Comparison of ENCODE assay signal across 8 cellular contexts in genomic region chr3:57544181-57545125, GRCh38. TPM values are rescaled to one million over a fixed set of nuclear protein-coding genes. Genes with fewer than 3 reads are reported as not detected.
DNase-seq lines count a peak whose midpoint lies in the region; ATAC-seq and TF ChIP-seq lines count a peak whose summit lies in the region.

A gene with protein sequence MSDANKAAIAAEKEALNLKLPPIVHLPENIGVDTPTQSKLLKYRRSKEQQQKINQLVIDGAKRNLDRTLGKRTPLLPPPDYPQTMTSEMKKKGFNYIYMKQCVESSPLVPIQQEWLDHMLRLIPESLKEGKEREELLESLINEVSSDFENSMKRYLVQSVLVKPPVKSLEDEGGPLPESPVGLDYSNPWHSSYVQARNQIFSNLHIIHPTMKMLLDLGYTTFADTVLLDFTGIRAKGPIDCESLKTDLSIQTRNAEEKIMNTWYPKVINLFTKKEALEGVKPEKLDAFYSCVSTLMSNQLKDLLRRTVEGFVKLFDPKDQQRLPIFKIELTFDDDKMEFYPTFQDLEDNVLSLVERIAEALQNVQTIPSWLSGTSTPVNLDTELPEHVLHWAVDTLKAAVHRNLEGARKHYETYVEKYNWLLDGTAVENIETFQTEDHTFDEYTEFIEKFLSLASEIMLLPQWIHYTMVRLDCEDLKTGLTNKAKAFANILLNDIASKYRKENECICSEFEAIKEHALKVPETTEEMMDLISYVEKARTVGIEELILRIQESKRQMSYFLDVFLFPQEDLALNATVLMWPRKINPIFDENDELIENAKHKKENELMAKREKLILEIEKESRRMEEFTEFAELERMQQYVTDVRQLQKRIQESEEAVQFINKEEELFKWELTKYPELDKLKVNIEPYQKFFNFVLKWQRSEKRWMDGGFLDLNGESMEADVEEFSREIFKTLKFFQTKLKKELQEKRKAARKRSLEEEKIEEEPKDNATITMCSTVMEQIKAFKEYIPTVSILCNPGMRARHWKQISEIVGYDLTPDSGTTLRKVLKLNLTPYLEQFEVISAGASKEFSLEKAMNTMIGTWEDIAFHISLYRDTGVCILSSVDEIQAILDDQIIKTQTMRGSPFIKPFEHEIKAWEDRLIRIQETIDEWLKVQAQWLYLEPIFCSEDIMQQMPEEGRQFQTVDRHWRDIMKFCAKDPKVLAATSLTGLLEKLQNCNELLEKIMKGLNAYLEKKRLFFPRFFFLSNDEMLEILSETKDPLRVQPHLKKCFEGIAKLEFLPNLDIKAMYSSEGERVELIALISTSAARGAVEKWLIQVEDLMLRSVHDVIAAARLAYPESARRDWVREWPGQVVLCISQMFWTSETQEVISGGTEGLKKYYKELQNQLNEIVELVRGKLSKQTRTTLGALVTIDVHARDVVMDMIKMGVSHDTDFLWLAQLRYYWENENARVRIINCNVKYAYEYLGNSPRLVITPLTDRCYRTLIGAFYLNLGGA (N-terminal part only) (minus strand): TSS chr3:57544344. CDS start chr3:57542870, 1,474 bp downstream.

- DNase-seq in D341Med (ENCODE audit: low spot score) = peak; percentile 46
- DNase-seq in HuH-7 (ENCODE audit: low spot score) = peak; percentile 37
- peak; percentile 37 for DNase-seq in SK-N-DZ (ENCODE audit: low spot score)
- peak in 1 of 2 donors; percentile 46 for DNase-seq in foreskin fibroblast
- DNase-seq in renal cortical epithelial cell (ENCODE audit: low read depth) = peak; percentile 74
- no peak for DNase-seq in activated naive CD4-positive, alpha-beta T cell treated with Interleukin-2 at 50 U/mL for 16 hours
- no peak for DNase-seq in globus pallidus (ENCODE audit: low spot score)

- H3K4me3 ChIP-seq in foreskin fibroblast (ENCODE audit: low read depth in 1 of 2, low read length in 2 of 2) = peak within 1 kb of the TSS; percentile 17 to 35

- no peak for TF ChIP-seq CTCF in foreskin fibroblast (IDR thresholded peaks at IDR 0.05; ENCODE audit: low read depth, low read length)

- no peak for ATAC-seq in HG03139 (IDR thresholded peaks at IDR 0.05; ENCODE audit: unreplicated experiment)

RNA-seq across cellular contexts. Expression of the gene that starts here (rescaled TPM):
- polyA plus RNA-seq in SK-N-DZ (2014; cell fraction: cytosol; rRNA removed) = not detected in 2 replicates
- 0.01 TPM in 1 of 2 replicates, not detected in the other for polyA plus RNA-seq in SK-N-DZ (2014; cell fraction: nucleus; rRNA removed)
- total RNA-seq in renal cortical epithelial cell = 0.17 and 0.25 TPM in 2 replicates

Comparison
In these comparisons a context has a peak if more than half of its experiments do, and no peak if none do; other contexts are left out.
1. Peak in DNase-seq in renal cortical epithelial cell; RNA of the gene not detected or under 1 TPM.
2. DNase-seq: peak in D341Med (single experiment), HuH-7 (single experiment) and SK-N-DZ (single experiment); none in activated naive CD4-positive, alpha-beta T cell treated with Interleukin-2 at 50 U/mL for 16 hours (single experiment) and globus pallidus (single experiment).